In the genomic region with DNA sequence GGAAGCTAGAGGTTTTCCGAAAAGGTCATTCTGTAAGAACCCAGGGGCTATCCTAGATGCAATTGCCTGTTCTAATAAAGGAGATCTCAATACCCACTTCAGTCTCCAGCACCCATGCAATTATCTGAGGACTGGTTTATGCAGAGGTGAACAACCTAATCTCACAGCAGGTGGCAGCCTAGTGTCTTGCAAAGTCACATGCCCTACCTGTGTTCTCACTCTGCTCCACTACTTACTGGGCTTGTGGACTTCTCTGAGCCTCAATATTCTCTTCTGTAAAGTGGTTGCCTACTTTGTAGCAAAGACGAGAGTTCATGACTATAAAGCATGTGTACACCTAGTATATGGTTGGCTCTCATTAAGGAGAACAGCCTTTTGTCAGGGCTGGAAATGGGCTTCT, we compare ENCODE assay signal across 10 cellular contexts. TPM values are rescaled to one million over a fixed set of nuclear protein-coding genes. Genes with fewer than 3 reads are reported as not detected.
A peak's percentile ranks its signal among the peaks of the same experiment; 100 is the strongest.
DNase-seq lines count a peak whose midpoint lies in the region; ATAC-seq and TF ChIP-seq lines count a peak whose summit lies in the region.
"Had no signal": no experiment of that assay in that cellular context is flagged by ENCODE, and none has a peak within 500 bp of the region (broad histone marks: within the 10 kb centered on the region; RNA-seq: fewer than 3 reads in every experiment).

No MANE protein-coding gene starts in this region.

- H3K4me3 ChIP-seq in GM23248 (no peak overlapping the region), cardiac fibroblast (replicated peaks in 1 of 2; ENCODE audit: low read depth in 2 of 2, low read length in 2 of 2) (no peak overlapping the region), retinal pigment epithelial cell (ENCODE audit: low read length) (no peak overlapping the region)

- no peak overlapping the region for H3K4me2 ChIP-seq in GM23248 (ENCODE audit: unreplicated experiment)

- H3K27me3 ChIP-seq in GM23248 (replicated peaks; ENCODE audit: insufficient read depth), result 0 out of 2 replicates have a peak, but pooled peaks cover 4% of the 10 kb centered on the region

- intact Hi-C loops in sciatic nerve (cut with DNase I), result no loop called here

- no peak for TF ChIP-seq CTCF in cardiac fibroblast (IDR thresholded peaks at IDR 0.05; ENCODE audit: low read depth, low read length)
- TF ChIP-seq CTCF in retinal pigment epithelial cell (conservative IDR thresholded peaks at IDR 0.05; ENCODE audit: low read depth, low read length), result peak; percentile 44

- no peak overlapping the region for H3K9ac ChIP-seq in GM23248

- in situ Hi-C loops in GM23248 (cut with MboI), result loop anchor here (25.0 kb wide), 1 partner anchor 209 kb away; no protein-coding TSS in a partner anchor

- H2AFZ ChIP-seq in GM23248, result no peak overlapping the region

- H3F3A ChIP-seq in GM23248 (ENCODE audit: insufficient read depth), result no peaks in the 10 kb centered on the region

- no peaks in the 10 kb centered on the region for H3K4me1 ChIP-seq in GM23248 (ENCODE audit: insufficient read depth)

- DNase-seq in NCI-H524 (lab: John Stamatoyannopoulos, UW) (peak; percentile 43 to 60), NCI-H524 treated with DMSO at 0.1 percent for 48 hours (lab: John Stamatoyannopoulos, UW) (no peak), GM23248 (peak; percentile 42), NCI-H2171 treated with DMSO at 0.1 percent for 48 hours (lab: John Stamatoyannopoulos, UW) (peak; percentile 73), cardiac fibroblast (ENCODE audit: low read depth in 2 of 2) (peak; percentile 19 to 35), retinal pigment epithelial cell (ENCODE audit: low read depth) (no peak), sciatic nerve (ENCODE audit: low spot score) (no peak)
- DNase-seq in NK-92 treated with Interleukin-12 subunit alpha and Interleukin-12 subunit beta, amount 100 ng/mL, for 24 hours (lab: John Stamatoyannopoulos, UW), result no peak

- no peaks in the 10 kb centered on the region for H3K9me3 ChIP-seq in GM23248 (ENCODE audit: low read depth)

- no peaks in the 10 kb centered on the region for H3K79me2 ChIP-seq in GM23248 (ENCODE audit: insufficient read depth)

- no peaks in the 10 kb centered on the region for H3K36me3 ChIP-seq in GM23248 (ENCODE audit: low read depth)

- H4K20me1 ChIP-seq in GM23248 (ENCODE audit: insufficient read depth), result no peaks in the 10 kb centered on the region

- no peak overlapping the region for H3K27ac ChIP-seq in GM23248

- WGBS in GM23248 (ENCODE audit: low coverage in 1 of 2, low lambda C conversion rate in 2 of 2, missing lambda C conversion rate in 2 of 2), 2 experiments, result 66 to 71% methylated on average over 2 of the region's 2 CpGs

- H3K9me2 ChIP-seq in GM23248 (ENCODE audit: insufficient read depth), result no peaks in the 10 kb centered on the region

- no peak for ATAC-seq in sciatic nerve

RNA-seq across cellular contexts. Expression of a gene that starts 21.0 kb away (rescaled TPM):
- 25.7 and 26.9 TPM in 2 replicates for total RNA-seq in GM23248 (2014; rRNA removed; shearing (Covaris generic))
- polyA plus RNA-seq in GM23248 (2016; fragmentation: Nextera tagmentation; extraction: Ambion mirVana), result 39.4 and 39.5 TPM in 2 replicates
- total RNA-seq in sciatic nerve, result 9.3 TPM

RNA-seq across cellular contexts. Expression of a gene that starts 52.8 kb away (rescaled TPM):
- total RNA-seq in GM23248 (2014; rRNA removed; shearing (Covaris generic)), result 0.76 TPM in 1 of 2 replicates, not detected in the other
- 0.34 and 0.35 TPM in 2 replicates for polyA plus RNA-seq in GM23248 (2016; fragmentation: Nextera tagmentation; extraction: Ambion mirVana)
- not detected for total RNA-seq in sciatic nerve
- total RNA-seq: CD4-positive, alpha-beta T cell; mononuclear cell had no signal

Comparison
In these comparisons a context has a peak if more than half of its experiments do, and no peak if none do; other contexts are left out.
1. DNase-seq: peak in NCI-H524 (2 of 2), GM23248 (single experiment), NCI-H2171 treated with DMSO at 0.1 percent for 48 hours (single experiment) and cardiac fibroblast (2 of 2); none in NCI-H524 treated with DMSO at 0.1 percent for 48 hours (single experiment), retinal pigment epithelial cell (single experiment), NK-92 treated with Interleukin-12 subunit alpha and Interleukin-12 subunit beta, amount 100 ng/mL, for 24 hours (single experiment) and sciatic nerve (single experiment).